Comparison of ENCODE assay signal across 19 cellular contexts in the genomic region with DNA sequence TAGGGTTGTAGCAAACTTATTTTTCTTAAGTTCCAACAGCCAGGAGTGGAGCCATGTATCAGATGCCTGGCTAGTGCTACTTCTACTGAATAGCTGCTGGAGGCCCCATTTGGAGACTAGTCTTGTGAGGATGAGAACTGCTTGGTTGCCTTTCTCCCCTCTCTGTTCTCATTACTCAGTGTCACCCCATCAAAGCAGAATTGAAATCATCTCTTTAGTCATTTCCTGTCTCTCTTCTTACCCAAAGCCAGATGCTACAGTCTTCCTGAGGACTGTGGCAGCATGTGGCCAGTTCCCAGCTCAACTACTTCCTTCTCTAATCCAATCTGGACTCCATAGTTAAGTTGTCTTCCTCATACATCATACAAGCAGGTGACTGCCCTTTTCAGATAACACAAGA.
DNase-seq lines count a peak whose midpoint lies in the region; ATAC-seq and TF ChIP-seq lines count a peak whose summit lies in the region.
"Had no signal": no experiment of that assay in that cellular context is flagged by ENCODE, and none has a peak within 500 bp of the region (broad histone marks: within the 10 kb centered on the region; RNA-seq: fewer than 3 reads in every experiment).

No MANE protein-coding gene starts in this region.

- ATAC-seq in DND-41 (ENCODE audit: insufficient read depth, low read depth): peak; percentile 86
- peak; percentile 71 for ATAC-seq in GM19395 (IDR thresholded peaks at IDR 0.05; ENCODE audit: unreplicated experiment)
- ATAC-seq in foreskin keratinocyte: peak; percentile 73
- ATAC-seq in HG03139 (IDR thresholded peaks at IDR 0.05; ENCODE audit: unreplicated experiment): no peak
- no peak for ATAC-seq in activated naive CD8-positive, alpha-beta T cell treated with anti-CD3 and anti-CD28 coated beads, Interleukin-2, amount 50 U/mL, for 24 hours
- ATAC-seq in GM18505 (IDR thresholded peaks at IDR 0.05; ENCODE audit: unreplicated experiment): no peak
- ATAC-seq: gastrocnemius medialis had no signal

- H3K9me3 ChIP-seq in DND-41 (ENCODE audit: insufficient read depth, low read length, severe bottlenecking) (no peaks in the 10 kb centered on the region), OCI-LY3 (ENCODE audit: insufficient read depth, low read length) (no peaks in the 10 kb centered on the region)
- H3K9me3 ChIP-seq: adrenal gland, gastrocnemius medialis, upper lobe of left lung had no signal

- no peaks in the 10 kb centered on the region for H3K27me3 Mint-ChIP-seq in activated naive CD8-positive, alpha-beta T cell treated with anti-CD3 and anti-CD28 coated beads, Interleukin-2, amount 50 U/mL, for 24 hours

- DNase-seq in DND-41 (peak; percentile 12), foreskin keratinocyte (peak in 1 of 2 donors; percentile 52), NCI-H2029 treated with DMSO at 0.1 percent for 48 hours (lab: John Stamatoyannopoulos, UW) (no peak)
- DNase-seq in activated naive CD8-positive, alpha-beta T cell treated with anti-CD3 and anti-CD28 coated beads, Interleukin-2, amount 50 U/mL, for 24 hours: no peak
- DNase-seq: activated CD8-positive, alpha-beta memory T cell treated with anti-CD3 and anti-CD28 coated beads, Interleukin-2, amount 50 U/mL, for 4 hours; activated gamma-delta T cell; adrenal gland; dermis blood vessel endothelial cell; gastrocnemius medialis; kidney glomerular epithelial cell; NCI-H526; occipital lobe; SIG-M5; stimulated activated CD8-positive, alpha-beta memory T cell treated with anti-CD3 and anti-CD28 coated beads, Interleukin-4, amount 100 ng/mL, for 48 hours; upper lobe of left lung had no signal

- H3K4me3 Mint-ChIP-seq in activated naive CD8-positive, alpha-beta T cell treated with anti-CD3 and anti-CD28 coated beads, Interleukin-2, amount 50 U/mL, for 24 hours: no peak overlapping the region

- H3K4me3 ChIP-seq in DND-41 (ENCODE audit: low read depth in 1 of 2, low read length in 2 of 2) (no peak overlapping the region), OCI-LY3 (ENCODE audit: low read length) (no peak overlapping the region)
- H3K4me3 ChIP-seq: adrenal gland, gastrocnemius medialis, upper lobe of left lung had no signal

- peaks cover 2% of the 10 kb centered on the region for H3K27me3 ChIP-seq in DND-41 (ENCODE audit: insufficient read depth, low read length, poor library complexity)
- no peaks in the 10 kb centered on the region for H3K27me3 ChIP-seq in OCI-LY3 (ENCODE audit: low read depth, low read length)
- H3K27me3 ChIP-seq in foreskin keratinocyte: no peaks in the 10 kb centered on the region
- H3K27me3 ChIP-seq: adrenal gland, gastrocnemius medialis, upper lobe of left lung had no signal

- H3K27ac Mint-ChIP-seq in activated naive CD8-positive, alpha-beta T cell treated with anti-CD3 and anti-CD28 coated beads, Interleukin-2, amount 50 U/mL, for 24 hours: no peak overlapping the region

- H4K20me1 ChIP-seq in DND-41 (ENCODE audit: insufficient read depth, low read length): no peaks in the 10 kb centered on the region
- no peaks in the 10 kb centered on the region for H4K20me1 ChIP-seq in OCI-LY3 (ENCODE audit: insufficient read depth, low read length)

- no peak for TF ChIP-seq CTCF in DND-41 (IDR thresholded peaks at IDR 0.05; ENCODE audit: borderline replicate concordance, extremely low read depth, low read length, poor library complexity, severe bottlenecking)
- no peak for TF ChIP-seq CTCF in OCI-LY3 (IDR thresholded peaks at IDR 0.05; ENCODE audit: low read depth, low read length)
- TF ChIP-seq CTCF in foreskin keratinocyte (conservative IDR thresholded peaks at IDR 0.05): no peak

- H3K36me3 Mint-ChIP-seq in activated naive CD8-positive, alpha-beta T cell treated with anti-CD3 and anti-CD28 coated beads, Interleukin-2, amount 50 U/mL, for 24 hours (ENCODE audit: low read depth): peaks cover 1% of the 10 kb centered on the region

- H3K9me3 Mint-ChIP-seq in activated naive CD8-positive, alpha-beta T cell treated with anti-CD3 and anti-CD28 coated beads, Interleukin-2, amount 50 U/mL, for 24 hours: peaks cover 3% of the 10 kb centered on the region

- H3K79me2 ChIP-seq in DND-41 (ENCODE audit: insufficient read depth, low read length): no peaks in the 10 kb centered on the region
- H3K79me2 ChIP-seq in OCI-LY3 (ENCODE audit: low read length): no peaks in the 10 kb centered on the region

- H3K27ac ChIP-seq in DND-41 (ENCODE audit: low read length): no peak overlapping the region
- peak overlapping the region; percentile 45 for H3K27ac ChIP-seq in OCI-LY3 (ENCODE audit: low read length)
- no peak overlapping the region for H3K27ac ChIP-seq in foreskin keratinocyte
- H3K27ac ChIP-seq: adrenal gland, gastrocnemius medialis, upper lobe of left lung had no signal

- H3K36me3 ChIP-seq in DND-41 (ENCODE audit: insufficient read depth, low read length): no peaks in the 10 kb centered on the region
- H3K36me3 ChIP-seq in OCI-LY3 (replicated peaks; ENCODE audit: low read depth, low read length): no peaks in the 10 kb centered on the region
- H3K36me3 ChIP-seq: adrenal gland, gastrocnemius medialis, upper lobe of left lung had no signal

- H3K4me2 ChIP-seq in DND-41 (ENCODE audit: insufficient read depth, low read length) (no peak overlapping the region), OCI-LY3 (ENCODE audit: low read length) (peak overlapping the region; percentile 37)

- no peak overlapping the region for H2AFZ ChIP-seq in DND-41 (ENCODE audit: low read depth, low read length)
- H2AFZ ChIP-seq in OCI-LY3 (ENCODE audit: low read depth, low read length): peak overlapping the region; percentile 3; the same call in 1 of the 2 replicates

- H3K4me1 ChIP-seq in DND-41 (ENCODE audit: insufficient read depth, low read length) (no peaks in the 10 kb centered on the region), OCI-LY3 (ENCODE audit: low read length) (peaks cover 19% of the 10 kb centered on the region), foreskin keratinocyte (peaks cover 4% of the 10 kb centered on the region)
- H3K4me1 ChIP-seq: adrenal gland, gastrocnemius medialis, upper lobe of left lung had no signal

- TF ChIP-seq POLR2A in GM18505 (IDR thresholded peaks at IDR 0.05; ENCODE audit: borderline replicate concordance, extremely low read depth, insufficient read depth, insufficient read length): no peak

- no peaks in the 10 kb centered on the region for H3K4me1 Mint-ChIP-seq in activated naive CD8-positive, alpha-beta T cell treated with anti-CD3 and anti-CD28 coated beads, Interleukin-2, amount 50 U/mL, for 24 hours

- no peak overlapping the region for H3K9ac ChIP-seq in DND-41 (ENCODE audit: low read depth, low read length)
- H3K9ac ChIP-seq in OCI-LY3 (ENCODE audit: low read length): peak overlapping the region; percentile 7; the same call in 1 of the 2 replicates

Comparison
In these comparisons a context has a peak if more than half of its experiments do, and no peak if none do; other contexts are left out.
1. ATAC-seq: peak in DND-41 (single experiment), GM19395 (single experiment) and foreskin keratinocyte (single experiment); none in HG03139 (single experiment), activated naive CD8-positive, alpha-beta T cell treated with anti-CD3 and anti-CD28 coated beads, Interleukin-2, amount 50 U/mL, for 24 hours (single experiment) and GM18505 (single experiment).